ENCODE assay signal across 24 cellular contexts in the genomic region with DNA sequence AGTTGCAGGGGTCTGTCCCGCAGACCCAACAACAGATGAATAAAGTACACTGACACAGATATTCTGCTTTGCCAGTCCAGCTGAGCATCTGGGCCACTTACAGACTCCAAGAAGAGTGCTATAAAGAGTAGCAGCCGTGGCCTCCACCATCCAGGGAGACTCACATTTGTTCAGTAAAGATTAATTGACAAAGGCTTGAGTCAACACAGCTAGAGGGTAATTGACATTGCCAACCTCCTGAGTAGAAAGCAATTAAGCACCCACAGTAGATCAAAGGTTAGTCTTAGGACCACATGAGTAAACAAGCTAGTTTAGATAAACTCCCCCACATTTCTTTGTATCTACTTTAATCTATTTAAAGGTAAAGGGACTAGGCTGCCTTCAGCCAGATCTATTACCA. TPM values are rescaled to one million over a fixed set of nuclear protein-coding genes. Genes with fewer than 3 reads are reported as not detected.
A peak's percentile ranks its signal among the peaks of the same experiment; 100 is the strongest.
DNase-seq lines count a peak whose midpoint lies in the region; ATAC-seq, FAIRE-seq and TF ChIP-seq lines count a peak whose summit lies in the region.
"Had no signal": no experiment of that assay in that cellular context is flagged by ENCODE, and none has a peak within 500 bp of the region (broad histone marks: within the 10 kb centered on the region; RNA-seq: fewer than 3 reads in every experiment).

No MANE protein-coding gene starts in this region.

- DNase-seq in A549 (ENCODE audit: low read depth in 1 of 2, low spot score in 1 of 2) (no peak), HEK293T (ENCODE audit: extremely low spot score) (no peak), OCI-M1 (lab: John Stamatoyannopoulos, UW) (peak; percentile 27), K562 (ENCODE audit: extremely low read depth in 1 of 4, low spot score in 3 of 4) (peak in 1 of 4 experiments; percentile 21), NCI-H510A (lab: John Stamatoyannopoulos, UW) (no peak), adrenal gland (no peak), left lung (no peak), NCI-H345 treated with DMSO at 0.1 percent for 48 hours (lab: John Stamatoyannopoulos, UW; ENCODE audit: unreplicated experiment) (no peak)
- DNase-seq: CD4-positive, CD25-positive, alpha-beta regulatory T cell; DMS53; H9; NCI-H1092; NCI-H1417 treated with DMSO at 0.1 percent for 48 hours; NCI-H1694 treated with DMSO at 0.1 percent for 48 hours; NCI-H2081; NCI-H2171 treated with DMSO at 0.1 percent for 48 hours; NCI-H345; NCI-H524 treated with DMSO at 0.1 percent for 48 hours; NCI-H82; NK-92 treated with Interleukin-12 subunit alpha and Interleukin-12 subunit beta, amount 100 ng/mL, for 24 hours had no signal

- H3K36me3 ChIP-seq in K562 (ENCODE audit: control insufficient read depth, insufficient read depth, low read length) (no peaks in the 10 kb centered on the region), adrenal gland (replicated peaks in 1 of 2) (no peaks in the 10 kb centered on the region), left lung (no peaks in the 10 kb centered on the region)

- CTCF ChIA-PET in A549 (lab: Yijun Ruan, JAX) (interaction anchor here (0.7 to 3.6 kb wide), 8 partner anchors 9 to 372 kb away, joined by 3 to 22 read pairs (median 4); no protein-coding TSS in a partner anchor), HEK293T (lab: Yijun Ruan, JAX) (interaction anchor here (2.4 kb wide), 1 partner anchor 193 kb away, joined by 7 read pairs; no protein-coding TSS in a partner anchor), K562 (lab: Yijun Ruan, JAX; ENCODE audit: low intra/inter-chr PET ratio) (no interaction called here)

- no peaks in the 10 kb centered on the region for H3K27me3 ChIP-seq in K562 (ENCODE audit: control insufficient read depth in 2 of 2, insufficient read depth in 2 of 2, low read length in 2 of 2)
- H3K27me3 ChIP-seq in adrenal gland: no peaks in the 10 kb centered on the region
- no peaks in the 10 kb centered on the region for H3K27me3 ChIP-seq in left lung
- H3K27me3 ChIP-seq: BLaER1 had no signal

- intact Hi-C loops in K562 (cut with micrococcal nuclease): no loop called here
- intact Hi-C loops in adrenal gland (cut with DNase I): no loop called here
- intact Hi-C loops in left lung (cut with DNase I): no loop called here

- TF ChIP-seq POLR2A in A549 (IDR thresholded peaks at IDR 0.05; ENCODE audit: low read length) (no peak), K562 (conservative IDR thresholded peaks at IDR 0.05) (no peak), adrenal gland (IDR thresholded peaks at IDR 0.05) (no peak)

- H3K4me2 ChIP-seq in A549 (0 out of 3 replicates have a peak overlapping the region, but pooled peaks have one; percentile 9), K562 (ENCODE audit: insufficient read depth, low read length) (no peak overlapping the region)
- H3K4me2 ChIP-seq: BLaER1, GM23338 had no signal

- no peak overlapping the region for H3K9ac ChIP-seq in K562 (ENCODE audit: insufficient read depth in 1 of 2, low read depth in 2 of 2, low read length in 2 of 2)
- H3K9ac ChIP-seq: BLaER1 had no signal

- H3K4me1 ChIP-seq in A549 (peaks cover 6% of the 10 kb centered on the region), K562 (replicated peaks in 1 of 2; ENCODE audit: control insufficient read depth in 2 of 2, insufficient read depth in 2 of 2, low read length in 2 of 2) (peaks cover 0 to 5% of the 10 kb centered on the region in 2 experiments; a peak in 2 of 5 replicates), adrenal gland (replicated peaks in 1 of 2) (no peaks in the 10 kb centered on the region), left lung (no peaks in the 10 kb centered on the region)

- ATAC-seq in A549 (peak in 1 of 2 experiments; percentile 42; a peak in 3 of 6 replicates), K562 (no peak), left lung (no peak)
- ATAC-seq: GM23338, SK-N-SH treated with all-trans-retinoic acid at 6 μM for 48 hours had no signal

- no peak overlapping the region for H2AFZ ChIP-seq in K562 (ENCODE audit: low read depth, low read length)
- H2AFZ ChIP-seq: GM23338 had no signal

- FAIRE-seq in A549 (lab: Jason Lieb, UNC): no peak
- FAIRE-seq in K562 (lab: Jason Lieb, UNC): no peak
- FAIRE-seq: D721Med had no signal

- H3K4me3 ChIP-seq in A549 (no peak overlapping the region), K562 (no peak overlapping the region), adrenal gland (no peak overlapping the region), left lung (no peak overlapping the region)
- H3K4me3 ChIP-seq: BLaER1, GM23338 had no signal

- 60% methylated on average over 2 of the region's 2 CpGs for WGBS in A549 (ENCODE audit: missing lambda C conversion rate)
- WGBS in K562 (ENCODE audit: insufficient coverage, low coverage, missing lambda C conversion rate): 61% methylated on average over 2 of the region's 2 CpGs
- WGBS in adrenal gland, 4 donors: 94 to 100% (median 95%) methylated on average over 2 of the region's 2 CpGs

- H4K20me1 ChIP-seq in K562 (replicated peaks; ENCODE audit: control insufficient read depth, insufficient read depth, low read length): no peaks in the 10 kb centered on the region
- H4K20me1 ChIP-seq: BLaER1 had no signal

- no TSS peak for BruUV-seq in K562 (replicated peaks; lab: Mats Ljungman, UMichigan)

- TF ChIP-seq EP300 in A549 (IDR thresholded peaks at IDR 0.05) (no peak), K562 (IDR thresholded peaks at IDR 0.05; ENCODE audit: low read length) (no peak)

- in situ Hi-C loops in K562 (cut with MboI): no loop called here

- no peak overlapping the region for H3K27ac ChIP-seq in A549
- no peak overlapping the region for H3K27ac ChIP-seq in K562 (ENCODE audit: extremely low read depth, low read depth, low read length)
- H3K27ac ChIP-seq in adrenal gland: no peak overlapping the region
- H3K27ac ChIP-seq in left lung: no peak overlapping the region
- H3K27ac ChIP-seq: BLaER1 had no signal

- TF ChIP-seq RAD21 in A549 (conservative IDR thresholded peaks at IDR 0.05 in 1 of 2, IDR thresholded peaks at IDR 0.05 in 1 of 2) (no peak), K562 (CRISPR knock-in tag; conservative IDR thresholded peaks at IDR 0.05 in 1 of 2, IDR thresholded peaks at IDR 0.05 in 1 of 2) (no peak)

- TF ChIP-seq CTCF in A549 (IDR thresholded peaks at IDR 0.05): no peak
- no peak for TF ChIP-seq CTCF in K562 (IDR thresholded peaks at IDR 0.05 in 2 of 3, conservative IDR thresholded peaks at IDR 0.05 in 1 of 3; ENCODE audit: insufficient read depth in 2 of 3, low read depth in 1 of 3, low read length in 3 of 3)
- TF ChIP-seq CTCF in adrenal gland (IDR thresholded peaks at IDR 0.05): no peak
- TF ChIP-seq CTCF in left lung (IDR thresholded peaks at IDR 0.05): no peak

- no peaks in the 10 kb centered on the region for H3K79me2 ChIP-seq in K562 (ENCODE audit: control insufficient read depth, insufficient read depth, low read length)

- no peaks in the 10 kb centered on the region for H3K9me1 ChIP-seq in K562 (ENCODE audit: control insufficient read depth, insufficient read depth, low read length)

- POLR2A ChIA-PET in A549 (lab: Yijun Ruan, JAX): no interaction called here
- POLR2A ChIA-PET in HEK293T (lab: Yijun Ruan, JAX): no interaction called here
- POLR2A ChIA-PET in K562 (lab: Yijun Ruan, JAX): interaction anchor here (0.6 to 1.2 kb wide), 3 partner anchors 9 to 743 kb away, joined by 3 read pairs; no protein-coding TSS in a partner anchor

- no peaks in the 10 kb centered on the region for H3K9me3 ChIP-seq in A549
- H3K9me3 ChIP-seq in K562 (replicated peaks; ENCODE audit: control insufficient read depth, insufficient read depth, low read depth, low read length): 0 out of 2 replicates have a peak, but pooled peaks cover 10% of the 10 kb centered on the region
- H3K9me3 ChIP-seq in adrenal gland (replicated peaks in 1 of 3): no peaks in the 10 kb centered on the region
- no peaks in the 10 kb centered on the region for H3K9me3 ChIP-seq in left lung

TF ChIP-seq in A549, 52 proteins besides CTCF, POLR2A, EP300 and RAD21:
- no peak for TF ChIP-seq JUNB (IDR thresholded peaks at IDR 0.05)
TF ChIP-seq in A549: peak in this region for 0.

TF ChIP-seq in HEK293T, 16 proteins besides CTCF, POLR2A, EP300 and RAD21 (continues in another document):
- no peak for TF ChIP-seq LEF1 (IDR thresholded peaks at IDR 0.05; ENCODE audit: borderline replicate concordance)

TF ChIP-seq in K562, 482 proteins besides CTCF, POLR2A, EP300 and RAD21 (continues in another document):
- TF ChIP-seq NCOA4 (IDR thresholded peaks at IDR 0.05; ENCODE audit: partially characterized antibody) (no peak), ARID2 (IDR thresholded peaks at IDR 0.05) (no peak), HCFC1 (IDR thresholded peaks at IDR 0.05; ENCODE audit: low read depth, low read length) (no peak)

RNA-seq across cellular contexts. Expression of a gene that starts 16.3 kb away (rescaled TPM):
- polyA plus RNA-seq in A549 (2011; rRNA removed) (28.6 and 30.5 TPM in 2 replicates), A549 (2017; fragmentation: RNase III; extraction: RNeasy Plus Mini Kit Qiagen cat#74134 plus additional on column Dnase treatment) (17.5 to 20.1 TPM (median 18.2 TPM) in 3 replicates), K562 (2011; rRNA removed) (14.1 and 17.2 TPM in 2 replicates), K562 (2014; fragmentation: Illumina TruSeq; extraction: Trizol) (12.7 and 13.8 TPM in 2 replicates), K562 (2014; fragmentation: Nextera tagmentation; extraction: Ambion mirVana) (1 to 10 TPM; 1.2 to 2.1 TPM), K562 (2014; rRNA removed) (9.1 and 11.7 TPM in 2 replicates), adrenal gland (10 to 100 TPM; 11.5 to 20.9 (median 19.7) TPM)
- polyA plus RNA-seq in A549 (2012; cell fraction: cytosol; rRNA removed): 14.9 and 19.7 TPM in 2 replicates
- 40.7 and 45.9 TPM in 2 replicates for polyA plus RNA-seq in A549 (2012; cell fraction: nucleus; rRNA removed)
- 34.3 and 36.2 TPM in 2 replicates for polyA minus RNA-seq in A549 (2011; rRNA and poly(A)+ RNA removed)
- total RNA-seq in K562 (2011; cell fraction: chromatin; rRNA removed; ENCODE audit: low replicate concordance): 42.0 and 91.0 TPM in 2 replicates
- total RNA-seq in K562 (2011; cell fraction: nucleolus; rRNA removed): 25.7 and 27.0 TPM in 2 replicates
- total RNA-seq in K562 (2011; cell fraction: nucleoplasm; rRNA removed): 50.7 and 99.0 TPM in 2 replicates
- total RNA-seq in K562 (2014; rRNA removed) (7.5 and 9.1 TPM in 2 replicates), K562 (2014; rRNA removed; fragmentation: Illumina TruSeq; extraction: Trizol) (9.4 and 10.0 TPM in 2 replicates), K562 (2015; rRNA removed; fragmentation: Illumina TruSeq; extraction: Trizol) (11.3 and 11.6 TPM in 2 replicates), K562 (2021) (18.5 and 19.0 TPM in 2 replicates), adrenal gland (10 to 100 TPM; 24.1 to 46.7 (median 37.3) TPM), left lung (10 to 100 TPM; 33.0 to 36.4 TPM)
- 8.3 and 11.0 TPM in 2 replicates for polyA plus RNA-seq in K562 (2011; cell fraction: cytosol; rRNA removed)
- 17.7 and 22.6 TPM in 2 replicates for polyA plus RNA-seq in K562 (2011; cell fraction: nucleus; rRNA removed)
- 12.6 and 15.1 TPM in 2 replicates for polyA plus RNA-seq in K562 (2012)
- polyA minus RNA-seq in K562 (2011; rRNA and poly(A)+ RNA removed): 21.2 and 24.0 TPM in 2 replicates
- polyA minus RNA-seq in K562 (2011; cell fraction: cytosol; rRNA and poly(A)+ RNA removed): 10.8 and 14.3 TPM in 2 replicates
- 14.9 and 20.8 TPM in 2 replicates for polyA minus RNA-seq in K562 (2011; cell fraction: nucleus; rRNA and poly(A)+ RNA removed)
